ENCODE assay signal across 22 cellular contexts in the genomic region with DNA sequence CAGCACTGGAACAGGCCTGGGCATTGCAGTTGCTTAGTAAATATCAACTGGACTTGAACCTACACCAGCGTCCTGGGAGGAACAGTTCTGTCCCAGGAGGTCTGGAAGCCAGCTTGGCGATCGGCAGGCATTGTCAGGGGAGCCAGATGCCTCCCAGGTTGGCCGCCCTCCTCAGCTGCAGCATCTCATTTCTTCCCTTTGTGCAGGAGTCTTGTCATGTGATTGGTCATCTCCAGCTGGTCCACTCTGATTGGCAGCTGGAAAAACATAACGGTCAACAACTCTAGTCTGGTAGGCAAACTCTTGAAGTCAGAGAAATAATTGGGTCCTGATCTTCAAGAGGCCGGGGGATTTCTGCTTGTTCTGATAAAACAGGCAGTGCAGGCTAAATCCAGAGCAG.
"Had no signal": no experiment of that assay in that cellular context is flagged by ENCODE, and none has a peak within 500 bp of the region (broad histone marks: within the 10 kb centered on the region; RNA-seq: fewer than 3 reads in every experiment).

No MANE protein-coding gene starts in this region.

- H3K27ac Mint-ChIP-seq: activated naive CD4-positive, alpha-beta T cell treated with anti-CD3 and anti-CD28 coated beads, Interleukin-2, amount 50 U/mL, for 72 hours; activated T-cell treated with anti-CD3 and anti-CD28 coated beads, Interleukin-2, amount 50 U/mL, for 24 hours; activated T-helper 17 cell treated with anti-CD3 and anti-CD28 coated beads, Interleukin-2, amount 50 U/mL, for 72 hours; immature natural killer cell; nephron progenitor cell; T-helper 1 cell treated with Interleukin-12 subunit alpha and Interleukin-12 subunit beta and Interleukin-4 antibody, amounts not matched to agents 30 μg/mL and 1 μg/mL, for 36 hours; WTC11 had no signal

- H3K36me3 ChIP-seq: ascending aorta had no signal

- H3K4me3 Mint-ChIP-seq: activated T-cell treated with anti-CD3 and anti-CD28 coated beads, Interleukin-2, amount 50 U/mL, for 24 hours; activated T-helper 17 cell treated with anti-CD3 and anti-CD28 coated beads, Interleukin-2, amount 50 U/mL, for 72 hours; immature natural killer cell; nephron progenitor cell; T-helper 1 cell treated with Interleukin-12 subunit alpha and Interleukin-12 subunit beta and Interleukin-4 antibody, amounts not matched to agents 30 μg/mL and 1 μg/mL, for 36 hours; WTC11 had no signal

- H3K27me3 ChIP-seq: ascending aorta, foreskin keratinocyte had no signal

- H3K9me3 Mint-ChIP-seq: activated naive CD4-positive, alpha-beta T cell treated with anti-CD3 and anti-CD28 coated beads, Interleukin-2, amount 50 U/mL, for 72 hours; activated T-cell treated with anti-CD3 and anti-CD28 coated beads, Interleukin-2, amount 50 U/mL, for 24 hours; activated T-helper 17 cell treated with anti-CD3 and anti-CD28 coated beads, Interleukin-2, amount 50 U/mL, for 72 hours; immature natural killer cell; nephron progenitor cell; T-helper 1 cell treated with Interleukin-12 subunit alpha and Interleukin-12 subunit beta and Interleukin-4 antibody, amounts not matched to agents 30 μg/mL and 1 μg/mL, for 36 hours; WTC11 had no signal

- H3K4me3 ChIP-seq: ascending aorta, smooth muscle cell had no signal

- H3K9me3 ChIP-seq: ascending aorta had no signal

- H3K27ac ChIP-seq: ascending aorta, foreskin keratinocyte had no signal

- DNase-seq: activated T-cell treated with anti-CD3 and anti-CD28 coated beads, Interleukin-2, amount 50 U/mL, for 24 hours; central memory CD4-positive, alpha-beta T cell; dermis blood vessel endothelial cell; effector CD8-positive, alpha-beta T cell; foreskin keratinocyte; immature natural killer cell; left ventricle myocardium superior; mammary epithelial cell; midbrain; nephron progenitor cell; occipital lobe; stimulated activated CD4-positive, alpha-beta T cell treated with anti-CD3 and anti-CD28 coated beads, Interleukin-15, amount 100 ng/mL, for 24 hours; stimulated activated CD4-positive, alpha-beta T cell treated with anti-CD3 and anti-CD28 coated beads, Interleukin-2, amount 100 ng/mL, for 48 hours; stimulated activated naive CD4-positive, alpha-beta T cell; T1000 had no signal

- H3K4me2 ChIP-seq: smooth muscle cell had no signal

- ATAC-seq: activated naive CD4-positive, alpha-beta T cell treated with anti-CD3 and anti-CD28 coated beads, Interleukin-2, amount 50 U/mL, for 72 hours; activated T-helper 17 cell treated with anti-CD3 and anti-CD28 coated beads, Interleukin-2, amount 50 U/mL, for 72 hours; foreskin keratinocyte; left ventricle myocardium superior; sciatic nerve; WTC11 had no signal
